In the genomic region with DNA sequence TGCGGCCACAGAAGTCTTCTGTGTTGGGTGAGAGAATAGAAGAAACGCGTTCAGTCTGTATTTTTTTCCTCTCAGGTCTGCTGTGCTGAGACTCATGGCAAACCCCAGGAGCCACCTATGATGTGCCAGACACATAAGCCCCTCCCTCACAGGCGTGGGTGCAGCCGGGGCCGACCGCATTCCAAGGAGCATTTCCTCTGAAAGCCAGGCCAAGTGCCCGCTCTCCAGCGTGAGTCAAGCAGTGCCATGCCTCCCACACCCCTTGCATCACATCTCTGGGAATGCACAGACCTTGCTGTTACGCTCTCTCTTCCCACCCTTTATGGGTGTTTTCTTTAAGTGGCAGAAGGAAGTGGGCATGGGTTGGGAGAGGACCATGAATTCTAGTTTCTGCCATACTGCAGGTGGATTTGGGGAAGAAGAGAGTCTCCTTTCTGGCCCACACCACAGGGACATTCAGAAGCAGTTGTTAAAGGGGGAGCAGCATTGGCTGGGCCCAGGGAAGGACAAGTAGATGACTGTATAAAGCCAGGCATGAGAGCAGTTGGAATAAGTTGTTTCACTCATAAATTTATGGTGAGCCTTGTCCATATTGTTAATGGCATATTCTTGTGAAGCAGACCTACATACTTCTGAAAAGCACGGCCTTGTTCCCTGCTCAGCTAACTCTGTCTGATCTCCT, we compare ENCODE assay signal across 11 cellular contexts. TPM values are rescaled to one million over a fixed set of nuclear protein-coding genes. Genes with fewer than 3 reads are reported as not detected.
DNase-seq lines count a peak whose midpoint lies in the region; ATAC-seq and TF ChIP-seq lines count a peak whose summit lies in the region.
"Had no signal": no experiment of that assay in that cellular context is flagged by ENCODE, and none has a peak within 500 bp of the region (broad histone marks: within the 10 kb centered on the region; RNA-seq: fewer than 3 reads in every experiment).

No MANE protein-coding gene starts in this region.

- peak overlapping the region; percentile 41; the same call in 1 of the 2 replicates for H3K27ac ChIP-seq in HCT116 (ENCODE audit: low read depth, low read length)
- H3K27ac ChIP-seq in testis: no peak overlapping the region
- H3K27ac ChIP-seq: neutrophil had no signal

- H3K79me2 ChIP-seq in HCT116 (ENCODE audit: insufficient read depth, low read length): no peaks in the 10 kb centered on the region

- H3K9ac ChIP-seq in HCT116 (ENCODE audit: low read length): peak overlapping the region; percentile 53

- H3K4me2 ChIP-seq in HCT116 (ENCODE audit: low read length): peak overlapping the region; percentile 69

- no peak for TF ChIP-seq CTCF in HCT116 (IDR thresholded peaks at IDR 0.05 in 2 of 3, conservative IDR thresholded peaks at IDR 0.05 in 1 of 3; ENCODE audit: borderline replicate concordance in 1 of 3, insufficient read depth in 1 of 3, low read depth in 2 of 3, low read length in 2 of 3)
- TF ChIP-seq CTCF in testis (IDR thresholded peaks at IDR 0.05): no peak
- no peak for TF ChIP-seq CTCF in GM20000 (IDR thresholded peaks at IDR 0.05; ENCODE audit: extremely low read depth, missing control alignments)

- TF ChIP-seq RAD21 in HCT116 (IDR thresholded peaks at IDR 0.05; ENCODE audit: low read depth): no peak

- BruUV-seq in HCT116 (replicated peaks; lab: Mats Ljungman, UMichigan): TSS peak; percentile 96

- 39 to 61% methylated on average over 9 to 11 of the region's 11 CpGs for WGBS in testis, 2 donors

- no peaks in the 10 kb centered on the region for H4K20me1 ChIP-seq in HCT116 (ENCODE audit: insufficient read depth)

- H3K36me3 ChIP-seq in HCT116 (ENCODE audit: control insufficient read depth in 1 of 2, insufficient read depth in 2 of 2, low read length in 2 of 2) (no peaks in the 10 kb centered on the region), testis (ENCODE audit: low read depth, missing control alignments) (no peaks in the 10 kb centered on the region)
- H3K36me3 ChIP-seq: neutrophil had no signal

- RAD21 ChIA-PET in HCT116 (lab: Charles Lee; ENCODE audit: low non-redundant PET in 1 of 2, low total read pairs in 2 of 2, uncharacterized antibody in 2 of 2, unreplicated experiment in 2 of 2): no interaction called here

- POLR2A ChIA-PET in HCT116 (lab: Charles Lee): interaction anchor here (1.6 kb wide), 1 partner anchor 11 kb away, joined by 7 read pairs; no protein-coding TSS in a partner anchor

- H3K9me3 ChIP-seq in HCT116 (ENCODE audit: control insufficient read depth in 1 of 2, insufficient read depth in 1 of 2, low read depth in 1 of 2, low read length in 2 of 2): no peaks in the 10 kb centered on the region
- H3K9me3 ChIP-seq in testis: no peaks in the 10 kb centered on the region
- H3K9me3 ChIP-seq: neutrophil had no signal

- H3K4me1 ChIP-seq in HCT116 (ENCODE audit: control insufficient read depth in 1 of 2, insufficient read depth in 2 of 2, low read length in 2 of 2) (peaks cover 16 to 49% of the 10 kb centered on the region in 2 experiments), testis (no peaks in the 10 kb centered on the region)

- H3K27me3 ChIP-seq in HCT116 (ENCODE audit: insufficient read depth, low read length) (no peaks in the 10 kb centered on the region), testis (no peaks in the 10 kb centered on the region)

- H3K9me2 ChIP-seq in HCT116 (ENCODE audit: insufficient read depth): no peaks in the 10 kb centered on the region

- ATAC-seq in HCT116: peak; percentile 96

- H2AFZ ChIP-seq in HCT116 (ENCODE audit: low read depth, low read length, poor library complexity, severe bottlenecking): peak overlapping the region; percentile 6

- DNase-seq in HCT116 (ENCODE audit: low read depth, low spot score): peak; percentile 90
- DNase-seq in T1000 (lab: John Stamatoyannopoulos, UW): peak; percentile 67
- DNase-seq in hepatic stellate cell (ENCODE audit: low spot score): peak; percentile 57
- DNase-seq in testis: peak; percentile 35
- DNase-seq in GM20000 (ENCODE audit: low spot score): no peak
- DNase-seq in inferior parietal cortex (ENCODE audit: extremely low spot score): no peak
- no peak for DNase-seq in posterior cingulate gyrus
- no peak for DNase-seq in activated CD4-positive, CD25-positive, alpha-beta regulatory T cell (lab: John Stamatoyannopoulos, UW)
- DNase-seq: activated CD4-positive, alpha-beta T cell treated with anti-CD3 and anti-CD28 coated beads for 1 hour; NCI-H69 had no signal

- TF ChIP-seq POLR2A in HCT116 (IDR thresholded peaks at IDR 0.05; ENCODE audit: borderline replicate concordance, extremely low read depth, insufficient read depth, insufficient read length): no peak
- no peak for TF ChIP-seq POLR2A in testis (IDR thresholded peaks at IDR 0.05)

- CTCF ChIA-PET in HCT116 (lab: Charles Lee): interaction anchor here (0.8 kb wide), 1 partner anchor 13 kb away, joined by 6 read pairs; no protein-coding TSS in a partner anchor

- intact Hi-C loops in HCT116 (cut with micrococcal nuclease) (no loop called here), testis (cut with DNase I; ENCODE audit: low total_unique reads) (no loop called here), posterior cingulate gyrus (cut with DNase I) (no loop called here)

- H3K4me3 ChIP-seq in HCT116 (replicated peaks in 1 of 2; ENCODE audit: low read depth in 1 of 2, low read length in 2 of 2) (peak overlapping the region in 1 of 2 experiments; percentile 34; a peak in 3 of 4 replicates), testis (no peak overlapping the region)

TF ChIP-seq in HCT116, 20 proteins besides CTCF, POLR2A, EP300 and RAD21 (continues in another document):
- TF ChIP-seq EZH2phosphoT487 (IDR thresholded peaks at IDR 0.05; ENCODE audit: borderline replicate concordance) (no peak), SRF (IDR thresholded peaks at IDR 0.05; ENCODE audit: low read depth) (peak; percentile 41; the same call in 1 of the 2 replicates), POLR2AphosphoS5 (IDR thresholded peaks at IDR 0.05; ENCODE audit: low read depth, low read length) (peak; percentile 76), SIN3A (IDR thresholded peaks at IDR 0.05; ENCODE audit: low read depth) (peak; percentile 59; the same call in 1 of the 2 replicates), CBX3 (IDR thresholded peaks at IDR 0.05; ENCODE audit: low read depth) (peak; percentile 92), FOSL1 (IDR thresholded peaks at IDR 0.05; ENCODE audit: low read depth) (peak; percentile 48; the same call in 1 of the 2 replicates), SP1 (IDR thresholded peaks at IDR 0.05; ENCODE audit: low read depth) (peak; percentile 90), CEBPB (IDR thresholded peaks at IDR 0.05; ENCODE audit: low read depth) (peak; percentile 97), ZNF274 (IDR thresholded peaks at IDR 0.05; ENCODE audit: low read depth, low read length) (no peak), ELF1 (IDR thresholded peaks at IDR 0.05; ENCODE audit: borderline replicate concordance, low read depth) (no peak), EGR1 (IDR thresholded peaks at IDR 0.05; ENCODE audit: low read depth) (peak; percentile 97), YY1 (IDR thresholded peaks at IDR 0.05; ENCODE audit: extremely low read depth, insufficient replicate concordance, low read depth, low read length) (peak; percentile 71), JUND (IDR thresholded peaks at IDR 0.05) (peak; percentile 68)
- TF ChIP-seq, protein P1, sequence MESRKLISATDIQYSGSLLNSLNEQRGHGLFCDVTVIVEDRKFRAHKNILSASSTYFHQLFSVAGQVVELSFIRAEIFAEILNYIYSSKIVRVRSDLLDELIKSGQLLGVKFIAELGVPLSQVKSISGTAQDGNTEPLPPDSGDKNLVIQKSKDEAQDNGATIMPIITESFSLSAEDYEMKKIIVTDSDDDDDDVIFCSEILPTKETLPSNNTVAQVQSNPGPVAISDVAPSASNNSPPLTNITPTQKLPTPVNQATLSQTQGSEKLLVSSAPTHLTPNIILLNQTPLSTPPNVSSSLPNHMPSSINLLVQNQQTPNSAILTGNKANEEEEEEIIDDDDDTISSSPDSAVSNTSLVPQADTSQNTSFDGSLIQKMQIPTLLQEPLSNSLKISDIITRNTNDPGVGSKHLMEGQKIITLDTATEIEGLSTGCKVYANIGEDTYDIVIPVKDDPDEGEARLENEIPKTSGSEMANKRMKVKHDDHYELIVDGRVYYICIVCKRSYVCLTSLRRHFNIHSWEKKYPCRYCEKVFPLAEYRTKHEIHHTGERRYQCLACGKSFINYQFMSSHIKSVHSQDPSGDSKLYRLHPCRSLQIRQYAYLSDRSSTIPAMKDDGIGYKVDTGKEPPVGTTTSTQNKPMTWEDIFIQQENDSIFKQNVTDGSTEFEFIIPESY (IDR thresholded peaks at IDR 0.05; ENCODE audit: extremely low read depth, insufficient replicate concordance, low read length): peak; percentile 60
- TF ChIP-seq, protein P2, sequence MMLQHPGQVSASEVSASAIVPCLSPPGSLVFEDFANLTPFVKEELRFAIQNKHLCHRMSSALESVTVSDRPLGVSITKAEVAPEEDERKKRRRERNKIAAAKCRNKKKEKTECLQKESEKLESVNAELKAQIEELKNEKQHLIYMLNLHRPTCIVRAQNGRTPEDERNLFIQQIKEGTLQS (IDR thresholded peaks at IDR 0.05): peak; percentile 87
- TF ChIP-seq, protein P3, sequence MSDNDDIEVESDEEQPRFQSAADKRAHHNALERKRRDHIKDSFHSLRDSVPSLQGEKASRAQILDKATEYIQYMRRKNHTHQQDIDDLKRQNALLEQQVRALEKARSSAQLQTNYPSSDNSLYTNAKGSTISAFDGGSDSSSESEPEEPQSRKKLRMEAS (IDR thresholded peaks at IDR 0.05): peak; percentile 94

RNA-seq across cellular contexts. Expression of a gene that starts 37.1 kb away (rescaled TPM):
- 24.3 TPM for total RNA-seq in HCT116 (2021; ENCODE audit: unreplicated experiment)
- 17.3 and 17.4 TPM in 2 replicates for polyA plus RNA-seq in HCT116 (2012)
- 1 to 10 TPM; 2.7 to 4.8 TPM for total RNA-seq in testis
- 3.3 TPM for polyA plus RNA-seq in testis (ENCODE audit: insufficient read depth, low read depth, low replicate concordance)

Comparison
In these comparisons a context has a peak if more than half of its experiments do, and no peak if none do; other contexts are left out.
1. DNase-seq: peak in HCT116 (single experiment), T1000 (single experiment), hepatic stellate cell (single experiment) and testis (single experiment); none in GM20000 (single experiment), inferior parietal cortex (single experiment), posterior cingulate gyrus (0 of 10) and activated CD4-positive, CD25-positive, alpha-beta regulatory T cell (0 of 4).